24 cellular contexts compared by ENCODE assay signal in the genomic region with DNA sequence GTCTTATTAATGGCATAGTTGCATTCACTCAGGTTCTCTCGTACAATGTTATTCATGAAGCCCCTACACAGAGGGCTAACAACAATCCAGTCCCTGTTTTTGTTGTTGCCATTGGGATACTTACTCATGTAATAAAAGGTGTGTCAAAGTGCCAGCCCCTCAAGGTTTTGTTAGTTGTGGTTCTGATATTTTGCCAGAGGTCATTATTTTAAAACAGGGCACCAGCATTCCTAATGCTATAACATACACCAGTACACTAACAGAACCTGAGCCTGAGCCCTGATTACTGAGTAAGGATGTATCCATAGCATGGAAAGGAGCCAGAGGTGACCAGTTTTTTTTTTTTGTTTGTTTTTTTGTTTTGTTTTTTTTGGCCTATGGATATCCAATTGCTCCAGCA. TPM values are rescaled to one million over a fixed set of nuclear protein-coding genes. Genes with fewer than 3 reads are reported as not detected.
DNase-seq lines count a peak whose midpoint lies in the region; ATAC-seq, FAIRE-seq and TF ChIP-seq lines count a peak whose summit lies in the region.
"Had no signal": no experiment of that assay in that cellular context is flagged by ENCODE, and none has a peak within 500 bp of the region (broad histone marks: within the 10 kb centered on the region; RNA-seq: fewer than 3 reads in every experiment).

No MANE protein-coding gene starts in this region.

- no peak for TF ChIP-seq POLR2A in H54 (IDR thresholded peaks at IDR 0.05; ENCODE audit: low read depth, low read length)

- ATAC-seq in HG03378 (IDR thresholded peaks at IDR 0.05; ENCODE audit: unreplicated experiment) (no peak), GM18517 (IDR thresholded peaks at IDR 0.05; ENCODE audit: unreplicated experiment) (no peak)

- no peak overlapping the region for H3K27ac Mint-ChIP-seq in immature natural killer cell
- H3K27ac Mint-ChIP-seq: HFFc6 had no signal

- FAIRE-seq in H54 (lab: Jason Lieb, UNC): peak; percentile 66
- FAIRE-seq in urothelium cell line (lab: Jason Lieb, UNC): no peak

- H3K4me3 ChIP-seq in fibroblast of the aortic adventitia (ENCODE audit: low read depth, low read length): no peak overlapping the region
- H3K4me3 ChIP-seq: BLaER1, PC-9, SK-N-MC had no signal

- DNase-seq in EL (peak; percentile 2), H54 (ENCODE audit: insufficient read length, low spot score) (no peak), astrocyte of the hippocampus (ENCODE audit: low read depth, low spot score) (peak; percentile 35), fibroblast of the aortic adventitia (ENCODE audit: low read depth) (peak; percentile 4), immature natural killer cell (no peak), urothelium cell line (ENCODE audit: low spot score) (no peak)
- DNase-seq: Calu3; CD4-positive, alpha-beta memory T cell; DMS153; GF-D8; H7; HFFc6; KG1; MV-4-11; NCI-H1105 treated with DMSO at 0.1 percent for 48 hours; NCI-H446; NCI-H526; PC-9; SHP77 treated with DMSO at 0.1 percent for 48 hours; SW 1271 had no signal

- H3K27me3 Mint-ChIP-seq in immature natural killer cell (ENCODE audit: low read depth in 3 of 3): peaks cover 0 to 3% (median 0%) of the 10 kb centered on the region in 3 donors
- H3K27me3 Mint-ChIP-seq: CD4-positive, alpha-beta memory T cell had no signal

- no peak for TF ChIP-seq CTCF in fibroblast of the aortic adventitia (IDR thresholded peaks at IDR 0.05; ENCODE audit: insufficient read depth, low read length)

- H3K4me1 Mint-ChIP-seq in immature natural killer cell: peaks cover 0 to 2% of the 10 kb centered on the region in 2 donors

- no peak overlapping the region for H3K4me3 Mint-ChIP-seq in immature natural killer cell
- H3K4me3 Mint-ChIP-seq: CD4-positive, alpha-beta memory T cell; HFFc6 had no signal

- no peaks in the 10 kb centered on the region for H3K9me3 Mint-ChIP-seq in immature natural killer cell
- H3K9me3 Mint-ChIP-seq: CD4-positive, alpha-beta memory T cell; HFFc6 had no signal

- H3K36me3 Mint-ChIP-seq in immature natural killer cell: peaks cover 6 to 26% (median 14%) of the 10 kb centered on the region in 3 donors

RNA-seq across cellular contexts. Expression of gene SMC2, which starts 50.2 kb away (rescaled TPM):
- total RNA-seq in fibroblast of the aortic adventitia (ENCODE audit: low replicate concordance): 13.4 and 70.3 TPM in 2 replicates
- polyA plus RNA-seq in immature natural killer cell: 10 to 100 TPM in 1 of 3 donors, 1 to 10 TPM in 2; 1.2 to 23.8 (median 6.8) TPM

Comparison
In these comparisons a context has a peak if more than half of its experiments do, and no peak if none do; other contexts are left out.
1. DNase-seq: peak in EL (single experiment), astrocyte of the hippocampus (single experiment) and fibroblast of the aortic adventitia (single experiment); none in H54 (single experiment), immature natural killer cell (0 of 3) and urothelium cell line (single experiment).